In genomic region chr20:61254881-61255589, GRCh38 we compare ENCODE assay signal across 22 cellular contexts. TPM values are rescaled to one million over a fixed set of nuclear protein-coding genes. Genes with fewer than 3 reads are reported as not detected.
A peak's percentile ranks its signal among the peaks of the same experiment; 100 is the strongest.
DNase-seq lines count a peak whose midpoint lies in the region; ATAC-seq, FAIRE-seq and TF ChIP-seq lines count a peak whose summit lies in the region.
"Had no signal": no experiment of that assay in that cellular context is flagged by ENCODE, and none has a peak within 500 bp of the region (broad histone marks: within the 10 kb centered on the region; RNA-seq: fewer than 3 reads in every experiment).

No MANE protein-coding gene starts in this region.

- peak overlapping the region; percentile 90 for H3K27ac ChIP-seq in epithelial cell of prostate
- H3K27ac ChIP-seq: heart right ventricle, ovary, SJSA1, tibial artery had no signal

- peak; percentile 80 for FAIRE-seq in H54 (lab: Jason Lieb, UNC)
- FAIRE-seq: kidney had no signal

- ATAC-seq in GM18519 (IDR thresholded peaks at IDR 0.05; ENCODE audit: low FRiP score, unreplicated experiment) (no peak), HG03139 (IDR thresholded peaks at IDR 0.05; ENCODE audit: unreplicated experiment) (no peak)
- ATAC-seq: CD8-positive, alpha-beta T cell; heart right ventricle; stimulated activated memory B cell treated with anti-CD40 and anti-IgM and Interleukin-4, amounts not matched to agents 10 μg/mL and 1 μg/mL and 100 μg/mL, for 72 hours had no signal

- DNase-seq in H54 (ENCODE audit: insufficient read length, low spot score) (peak; percentile 87), epithelial cell of prostate (ENCODE audit: low read depth, low spot score) (peak; percentile 14), renal cortical epithelial cell (ENCODE audit: low read depth) (peak; percentile 70), H7 (no peak)
- no peak for DNase-seq in stimulated activated CD4-positive, alpha-beta T cell treated with anti-CD3 and anti-CD28 coated beads, Interleukin-2, amount 100 ng/mL, for 24 hours
- DNase-seq: activated CD4-positive, alpha-beta T cell treated with anti-CD3 and anti-CD28 coated beads, Interleukin-2, amount 10 ng/mL, durations not matched to agents 7 days and 5 days; activated naive CD8-positive, alpha-beta T cell treated with anti-CD3 and anti-CD28 coated beads, Interleukin-2, amount 10 ng/mL, durations not matched to agents 7 days and 5 days; activated T-cell treated with anti-CD3 and anti-CD28 coated beads for 4 hours; CD8-positive, alpha-beta T cell; heart right ventricle; Karpas-422; kidney; NCI-H1436 treated with DMSO at 0.1 percent for 48 hours; NCI-H345; ovary; tibial artery had no signal

- H3K4me3 ChIP-seq in H7 (ENCODE audit: insufficient read depth, low read depth, low read length): no peak overlapping the region
- H3K4me3 ChIP-seq: heart right ventricle, ovary, SJSA1, smooth muscle cell, tibial artery had no signal

- no peaks in the 10 kb centered on the region for H3K36me3 ChIP-seq in H7 (replicated peaks; ENCODE audit: control insufficient read depth, insufficient read depth, low read length)
- H3K36me3 ChIP-seq: heart right ventricle, ovary, SJSA1, tibial artery had no signal

- no peak for TF ChIP-seq POLR2A in H54 (IDR thresholded peaks at IDR 0.05; ENCODE audit: low read depth, low read length)

- peaks cover 51% of the 10 kb centered on the region for H3K27me3 ChIP-seq in H7 (ENCODE audit: control insufficient read depth, insufficient read depth, low read length)
- H3K27me3 ChIP-seq: ovary had no signal

TF ChIP-seq in PFSK-1, 5 proteins besides CTCF, POLR2A, EP300 and RAD21:
- TF ChIP-seq SIN3A (IDR thresholded peaks at IDR 0.05; ENCODE audit: borderline replicate concordance, insufficient read depth, low read length) (0 out of 2 replicates have a peak, but pooled peaks have one; percentile 7), REST (IDR thresholded peaks at IDR 0.05; ENCODE audit: insufficient read depth in 1 of 2, low read depth in 2 of 2, low read length in 2 of 2) (0 out of 4 replicates have a peak, but pooled peaks of 1 of the 2 experiments have one; percentile 4), POLR2AphosphoS5 (IDR thresholded peaks at IDR 0.05; ENCODE audit: low read depth, low read length) (peak; percentile 54; the same call in 1 of the 2 replicates), FOXP2 (optimal IDR thresholded peaks at IDR 0.05; ENCODE audit: borderline replicate concordance, extremely low read depth, extremely low read length, insufficient read depth) (no peak), TAF1 (IDR thresholded peaks at IDR 0.05; ENCODE audit: borderline replicate concordance, insufficient read depth, low read length) (no peak; the same call in 1 of the 2 replicates)

RNA-seq across cellular contexts. Expression of gene CDH4, which starts 3.0 kb away (rescaled TPM):
- 74.2 TPM for polyA plus RNA-seq in PFSK-1 (2012; ENCODE audit: insufficient read length, low read depth)
- 6.4 TPM in 2 replicates for total RNA-seq in renal cortical epithelial cell
- 3.9 and 6.1 TPM in 2 replicates for total RNA-seq in H7 (2014; rRNA removed; shearing (Covaris generic))
- total RNA-seq: activated CD4-positive, alpha-beta T cell treated with anti-CD3 and anti-CD28 coated beads, Interleukin-2, amount 10 ng/mL, durations not matched to agents 7 days and 5 days had no signal

Comparison
In these comparisons a context has a peak if more than half of its experiments do, and no peak if none do; other contexts are left out.
1. DNase-seq: peak in H54 (single experiment), epithelial cell of prostate (single experiment) and renal cortical epithelial cell (single experiment); none in H7 (single experiment) and stimulated activated CD4-positive, alpha-beta T cell treated with anti-CD3 and anti-CD28 coated beads, Interleukin-2, amount 100 ng/mL, for 24 hours (0 of 2).